ENCODE assay signal across 17 cellular contexts in genomic region chr5:54098267-54098666, GRCh38.
"Had no signal": no experiment of that assay in that cellular context is flagged by ENCODE, and none has a peak within 500 bp of the region (broad histone marks: within the 10 kb centered on the region; RNA-seq: fewer than 3 reads in every experiment).

No MANE protein-coding gene starts in this region.

- H3K4me1 ChIP-seq: parathyroid adenoma, upper lobe of right lung had no signal

- H3K4me2 ChIP-seq: hepatocyte had no signal

- ATAC-seq: effector memory CD8-positive, alpha-beta T cell; left lobe of liver; stimulated activated naive B cell treated with anti-CD40 and anti-IgM and Interleukin-4, amounts not matched to agents 10 μg/mL and 1 μg/mL and 100 μg/mL, for 72 hours; T-cell; upper lobe of right lung had no signal

- H3K9me3 Mint-ChIP-seq: activated B cell treated with CpG ODN at 0.5 μM for 24 hours; activated CD4-positive, alpha-beta memory T cell treated with anti-CD3 and anti-CD28 coated beads for 36 hours; activated T-helper 1 cell treated with anti-CD3 and anti-CD28 coated beads, Interleukin-12 subunit alpha, Interleukin-12 subunit beta, Interleukin-2, Interleukin-4 antibody, amounts not matched to agents 30 ng/mL and 10 ng/mL and 1 ng/mL, durations not matched to agents 14 hours and 24 hours and 36 hours; effector memory CD8-positive, alpha-beta T cell; stimulated activated naive B cell treated with anti-CD40 and anti-IgM and Interleukin-4, amounts not matched to agents 10 μg/mL and 1 μg/mL and 100 μg/mL, for 72 hours; T-cell had no signal

- H3K79me2 ChIP-seq: hepatocyte, parathyroid adenoma had no signal

- H3K9ac ChIP-seq: parathyroid adenoma had no signal

- H3K27ac ChIP-seq: hepatocyte, neutrophil, parathyroid adenoma, upper lobe of right lung had no signal

- H3K27ac Mint-ChIP-seq: activated B cell treated with CpG ODN at 0.5 μM for 24 hours; activated CD4-positive, alpha-beta memory T cell treated with anti-CD3 and anti-CD28 coated beads for 36 hours; activated naive CD8-positive, alpha-beta T cell; activated T-helper 1 cell treated with anti-CD3 and anti-CD28 coated beads, Interleukin-12 subunit alpha, Interleukin-12 subunit beta, Interleukin-2, Interleukin-4 antibody, amounts not matched to agents 30 ng/mL and 10 ng/mL and 1 ng/mL, durations not matched to agents 14 hours and 24 hours and 36 hours; effector memory CD8-positive, alpha-beta T cell; stimulated activated naive B cell treated with anti-CD40 and anti-IgM and Interleukin-4, amounts not matched to agents 10 μg/mL and 1 μg/mL and 100 μg/mL, for 72 hours; T-cell had no signal

- H3K4me3 ChIP-seq: hepatocyte, lung, upper lobe of right lung had no signal

- DNase-seq: activated B cell treated with CpG ODN at 0.5 μM for 24 hours; activated CD4-positive, alpha-beta memory T cell treated with anti-CD3 and anti-CD28 coated beads for 36 hours; activated CD4-positive, alpha-beta T cell treated with anti-CD3 and anti-CD28 coated beads for 4 hours; activated T-cell treated with anti-CD3 and anti-CD28 coated beads for 4 hours; amniotic stem cell; effector memory CD8-positive, alpha-beta T cell; midbrain; stimulated activated naive B cell treated with anti-CD40 and anti-IgM and Interleukin-4, amounts not matched to agents 10 μg/mL and 1 μg/mL and 100 μg/mL, for 72 hours; T-cell; upper lobe of right lung had no signal

- H3K36me3 ChIP-seq: neutrophil, upper lobe of right lung had no signal

- H3K27me3 Mint-ChIP-seq: activated B cell treated with CpG ODN at 0.5 μM for 24 hours; activated CD4-positive, alpha-beta memory T cell treated with anti-CD3 and anti-CD28 coated beads for 36 hours; activated naive CD8-positive, alpha-beta T cell; effector memory CD8-positive, alpha-beta T cell; stimulated activated naive B cell treated with anti-CD40 and anti-IgM and Interleukin-4, amounts not matched to agents 10 μg/mL and 1 μg/mL and 100 μg/mL, for 72 hours; T-cell had no signal

- H3K4me1 Mint-ChIP-seq: T-cell had no signal

- H3K4me3 Mint-ChIP-seq: activated B cell treated with CpG ODN at 0.5 μM for 24 hours; activated CD4-positive, alpha-beta memory T cell treated with anti-CD3 and anti-CD28 coated beads for 36 hours; activated naive CD8-positive, alpha-beta T cell; activated T-helper 1 cell treated with anti-CD3 and anti-CD28 coated beads, Interleukin-12 subunit alpha, Interleukin-12 subunit beta, Interleukin-2, Interleukin-4 antibody, amounts not matched to agents 30 ng/mL and 10 ng/mL and 1 ng/mL, durations not matched to agents 14 hours and 24 hours and 36 hours; effector memory CD8-positive, alpha-beta T cell; stimulated activated naive B cell treated with anti-CD40 and anti-IgM and Interleukin-4, amounts not matched to agents 10 μg/mL and 1 μg/mL and 100 μg/mL, for 72 hours; T-cell had no signal

- H2AFZ ChIP-seq: hepatocyte, parathyroid adenoma had no signal

- H3K27me3 ChIP-seq: hepatocyte, neutrophil, upper lobe of right lung had no signal

- H3K9me3 ChIP-seq: neutrophil, upper lobe of right lung had no signal
